ENCODE assay signal across 8 cellular contexts in the genomic region with DNA sequence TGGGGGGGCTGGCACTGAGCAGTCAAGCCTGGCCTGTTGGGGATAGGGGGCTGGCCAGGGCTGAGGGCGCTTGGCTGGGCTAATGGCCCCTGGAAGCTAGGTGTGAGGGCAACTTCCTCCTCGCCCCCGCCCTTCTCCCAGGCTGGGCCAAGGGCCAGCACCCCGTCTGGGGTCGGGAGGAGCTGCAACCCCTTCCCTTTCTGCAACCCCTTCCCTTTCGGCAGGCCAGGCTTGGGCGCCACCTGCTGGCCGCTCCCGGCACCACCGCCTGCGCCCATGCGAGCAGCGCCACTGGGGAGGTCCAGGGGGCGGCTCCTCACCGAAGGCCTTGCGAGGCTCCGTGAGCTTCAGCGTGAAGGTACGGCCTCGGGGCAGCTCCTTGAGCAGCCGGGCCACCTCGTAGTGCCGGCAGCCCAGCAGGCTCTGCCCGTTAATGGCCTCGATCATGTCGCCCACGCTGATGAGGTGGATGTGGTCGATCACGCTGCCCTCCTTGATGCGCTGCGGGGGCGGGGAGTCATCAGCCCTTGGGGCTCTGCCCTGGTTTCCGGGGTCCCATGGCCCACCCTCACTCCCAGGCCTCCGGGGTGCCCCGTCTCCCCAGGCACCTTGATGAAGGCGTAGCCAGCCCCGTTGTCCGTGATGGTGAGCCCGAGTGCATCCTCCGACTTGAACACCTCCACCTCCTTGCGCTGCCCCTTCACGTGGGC. TPM values are rescaled to one million over a fixed set of nuclear protein-coding genes. Genes with fewer than 3 reads are reported as not detected.
A peak's percentile ranks its signal among the peaks of the same experiment; 100 is the strongest.
DNase-seq lines count a peak whose midpoint lies in the region; ATAC-seq and TF ChIP-seq lines count a peak whose summit lies in the region.

No MANE protein-coding gene starts in this region.

- CTCF ChIA-PET in RWPE1 (lab: Yijun Ruan, JAX): interaction anchor here (0.6 to 1.7 kb wide), 15 partner anchors 10 to 431 kb away, joined by 3 to 7 read pairs (median 3); a partner anchor contains a TSS

- TF ChIP-seq CTCF in RWPE1 (conservative IDR thresholded peaks at IDR 0.05; ENCODE audit: low read depth): peak; percentile 96

- ATAC-seq in left ventricle myocardium superior (peak; percentile 30), HG02623 (IDR thresholded peaks at IDR 0.05; ENCODE audit: unreplicated experiment) (no peak)

- intact Hi-C loops in left ventricle myocardium superior (cut with micrococcal nuclease): no loop called here

- POLR2A ChIA-PET in RWPE1 (lab: Yijun Ruan, JAX; ENCODE audit: low non-redundant PET): no interaction called here

- DNase-seq in DMS 273 (lab: John Stamatoyannopoulos, UW; ENCODE audit: unreplicated experiment) (peak; percentile 75), DMS 273 treated with DMSO at 0.1 percent for 48 hours (lab: John Stamatoyannopoulos, UW) (no peak), RWPE1 (ENCODE audit: low spot score) (no peak), left ventricle myocardium superior (peak; percentile 65), RKO (ENCODE audit: low spot score) (no peak)
- peak; percentile 51 to 69 (median 58) for DNase-seq in activated naive CD4-positive, alpha-beta T cell (lab: John Stamatoyannopoulos, UW)
- peak; percentile 78 for DNase-seq in stimulated activated CD4-positive, alpha-beta T cell treated with anti-CD3 and anti-CD28 coated beads, Interleukin-15, amount 100 ng/mL, for 24 hours

- peak overlapping the region; percentile 53 for H3K27ac ChIP-seq in RWPE1

RNA-seq across cellular contexts. Expression of a gene that starts 5.0 kb away (rescaled TPM):
- total RNA-seq in left ventricle myocardium superior: not detected

RNA-seq across cellular contexts. Expression of a gene that starts 15.8 kb away (rescaled TPM):
- total RNA-seq in left ventricle myocardium superior: 55.9 TPM

RNA-seq across cellular contexts. Expression of a gene that starts 38.1 kb away (rescaled TPM):
- 47.9 TPM for total RNA-seq in left ventricle myocardium superior

RNA-seq across cellular contexts. Expression of a gene that starts 47.0 kb away (rescaled TPM):
- 162 TPM for total RNA-seq in left ventricle myocardium superior

RNA-seq across cellular contexts. Expression of a gene that starts 49.3 kb away (rescaled TPM):
- total RNA-seq in left ventricle myocardium superior: 86.4 TPM

Comparison
In these comparisons a context has a peak if more than half of its experiments do, and no peak if none do; other contexts are left out.
1. DNase-seq: peak in DMS 273 (single experiment), activated naive CD4-positive, alpha-beta T cell (4 of 4), left ventricle myocardium superior (single experiment) and stimulated activated CD4-positive, alpha-beta T cell treated with anti-CD3 and anti-CD28 coated beads, Interleukin-15, amount 100 ng/mL, for 24 hours (single experiment); none in DMS 273 treated with DMSO at 0.1 percent for 48 hours (single experiment), RWPE1 (single experiment) and RKO (single experiment).